21 cellular contexts compared by ENCODE assay signal in the genomic region with DNA sequence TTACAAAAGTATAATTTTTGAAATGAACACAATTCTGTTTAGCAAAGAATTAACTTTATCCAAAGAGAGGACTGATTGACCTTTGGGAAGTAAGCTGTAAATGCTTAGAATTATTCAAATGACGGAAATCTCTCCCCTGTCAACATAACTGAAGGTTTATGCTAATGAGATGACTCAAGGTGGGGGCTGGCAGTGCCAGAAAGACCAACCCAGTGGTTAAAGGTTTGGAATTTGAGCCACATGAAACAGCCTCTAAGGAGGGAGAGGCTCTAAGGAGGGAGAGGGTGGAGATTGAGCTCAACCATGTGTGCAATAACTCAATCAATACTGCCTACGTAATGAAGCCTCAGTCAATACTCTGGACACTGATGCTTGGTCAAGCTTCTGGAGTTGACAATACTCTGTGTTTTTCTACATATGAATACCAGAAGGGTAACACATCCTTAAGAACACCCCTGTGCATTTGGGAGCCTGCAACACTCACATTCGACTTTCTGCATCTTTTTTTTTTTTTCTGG.
"Had no signal": no experiment of that assay in that cellular context is flagged by ENCODE, and none has a peak within 500 bp of the region (broad histone marks: within the 10 kb centered on the region; RNA-seq: fewer than 3 reads in every experiment).

No MANE protein-coding gene starts in this region.

- H3K9me3 ChIP-seq: body of pancreas had no signal

- H3K36me3 ChIP-seq: heart right ventricle, lower lobe of right lung, tibial artery, WERI-Rb-1 had no signal

- FAIRE-seq: kidney, TTC549 had no signal

- DNase-seq: activated CD4-positive, alpha-beta T cell treated with anti-CD3 and anti-CD28 coated beads, Interleukin-2, amount 10 ng/mL, durations not matched to agents 7 days and 5 days; activated CD4-positive, CD25-positive, alpha-beta regulatory T cell treated with anti-CD3 and anti-CD28 coated beads, Interleukin-2, amount 50 U/mL, for 72 hours; activated CD8-positive, alpha-beta memory T cell treated with anti-CD3 and anti-CD28 coated beads, Interleukin-2, amount 10 ng/mL, durations not matched to agents 7 days and 5 days; activated CD8-positive, alpha-beta T cell treated with anti-CD3 and anti-CD28 coated beads for 36 hours; activated naive CD4-positive, alpha-beta T cell; activated naive CD8-positive, alpha-beta T cell treated with anti-CD3 and anti-CD28 coated beads for 36 hours; body of pancreas; heart right ventricle; kidney; lower lobe of right lung; naive thymus-derived CD4-positive, alpha-beta T cell; occipital lobe; stimulated activated CD4-positive, alpha-beta T cell treated with anti-CD3 and anti-CD28 coated beads, Interleukin-1b, Interleukin-23, amount 100 ng/mL, for 48 hours; stimulated activated naive CD8-positive, alpha-beta T cell treated with anti-CD3 and anti-CD28 coated beads, Interleukin-15, amount 100 ng/mL, for 72 hours; SW 1271; tibial artery; WERI-Rb-1 had no signal

- ATAC-seq: activated CD8-positive, alpha-beta memory T cell treated with anti-CD3 and anti-CD28 coated beads, Interleukin-2, amount 10 ng/mL, durations not matched to agents 7 days and 5 days; activated CD8-positive, alpha-beta T cell treated with anti-CD3 and anti-CD28 coated beads for 36 hours; activated T-helper 17 cell treated with anti-CD3 and anti-CD28 coated beads, Interleukin-2, amount 50 U/mL, for 72 hours; body of pancreas; heart right ventricle; left lobe of liver; lower lobe of right lung; naive thymus-derived CD4-positive, alpha-beta T cell; stimulated activated naive CD8-positive, alpha-beta T cell treated with anti-CD3 and anti-CD28 coated beads, Interleukin-15, amount 100 ng/mL, for 72 hours had no signal

- H3K27ac ChIP-seq: body of pancreas, epithelial cell of prostate, heart right ventricle, lower lobe of right lung, tibial artery, WERI-Rb-1 had no signal

- H3K4me3 ChIP-seq: body of pancreas, heart right ventricle, lower lobe of right lung, tibial artery had no signal

- H3K27me3 ChIP-seq: body of pancreas, heart right ventricle, tibial artery had no signal

- H3K4me1 ChIP-seq: body of pancreas, heart right ventricle, lower lobe of right lung, tibial artery had no signal
